8 cellular contexts compared by ENCODE assay signal in the genomic region with DNA sequence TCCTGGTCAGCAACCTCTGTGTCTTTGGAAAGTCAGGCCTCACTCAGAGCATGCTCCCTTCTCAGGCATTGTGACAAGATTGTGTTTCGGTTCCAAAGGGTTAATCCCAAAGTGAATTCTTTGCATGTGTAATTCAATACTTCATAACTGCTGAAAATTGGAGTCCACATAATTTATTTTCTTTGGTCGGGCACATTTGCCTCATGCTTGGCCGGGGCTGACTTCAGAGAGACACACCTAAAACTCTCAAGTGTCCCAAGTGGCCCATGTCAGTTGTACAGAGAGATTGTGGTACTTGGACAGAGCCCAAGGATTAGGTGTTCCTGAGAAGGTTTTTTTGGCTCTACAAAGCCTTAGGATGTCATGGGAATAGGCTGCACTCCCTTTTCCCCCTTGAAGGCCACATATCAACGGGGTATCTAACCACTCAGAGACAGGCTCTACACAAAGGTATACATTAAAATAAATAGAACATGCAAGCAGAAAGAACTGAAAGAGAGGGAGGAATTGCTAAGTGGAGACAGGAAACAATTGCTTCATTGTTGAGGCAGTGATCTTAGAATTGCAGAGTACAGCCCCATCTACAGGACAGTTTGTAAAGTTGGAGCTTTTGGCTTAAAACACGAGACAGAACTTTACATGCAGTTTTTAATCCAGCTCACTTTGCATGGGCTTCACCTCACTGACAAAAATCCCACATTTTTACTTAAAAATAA.
DNase-seq lines count a peak whose midpoint lies in the region; ATAC-seq and TF ChIP-seq lines count a peak whose summit lies in the region.

No MANE protein-coding gene starts in this region.

- TF ChIP-seq CTCF in astrocyte of the spinal cord (IDR thresholded peaks at IDR 0.05; ENCODE audit: low read depth, low read length): peak; percentile 68

- peak; percentile 74 for DNase-seq in AML-193 (lab: John Stamatoyannopoulos, UW)
- peak; percentile 29 for DNase-seq in NCI-H345 treated with DMSO at 0.1 percent for 48 hours (lab: John Stamatoyannopoulos, UW; ENCODE audit: unreplicated experiment)
- peak; percentile 91 for DNase-seq in astrocyte of the spinal cord (ENCODE audit: low read depth, low spot score)
- peak; percentile 68 for DNase-seq in iPS-NIHi11 (ENCODE audit: low spot score)
- DNase-seq in smooth muscle cell of the brain vasculature (ENCODE audit: low read depth, low spot score): peak; percentile 82

- ATAC-seq in GM19035 (IDR thresholded peaks at IDR 0.05; ENCODE audit: unreplicated experiment) (peak; percentile 24), HG03139 (IDR thresholded peaks at IDR 0.05; ENCODE audit: unreplicated experiment) (peak; percentile 31), GM18873 (IDR thresholded peaks at IDR 0.05; ENCODE audit: low FRiP score, unreplicated experiment) (no peak)

- H3K4me3 ChIP-seq in astrocyte of the spinal cord (ENCODE audit: low read depth, low read length): no peak overlapping the region

- in situ Hi-C loops in astrocyte of the spinal cord (cut with HindIII; ENCODE audit: low sequenced_read_pairs): no loop called here

Comparison
In these comparisons a context has a peak if more than half of its experiments do, and no peak if none do; other contexts are left out.
1. DNase-seq: peak in every context shown above with its lines; median percentile 91 in astrocyte of the spinal cord; 82 in smooth muscle cell of the brain vasculature; 74 in AML-193; 68 in iPS-NIHi11; 29 in NCI-H345 treated with DMSO at 0.1 percent for 48 hours.